ENCODE assay signal across 11 cellular contexts in genomic region chr9:132942541-132943182, GRCh38. TPM values are rescaled to one million over a fixed set of nuclear protein-coding genes. Genes with fewer than 3 reads are reported as not detected.
A peak's percentile ranks its signal among the peaks of the same experiment; 100 is the strongest.
DNase-seq lines count a peak whose midpoint lies in the region; ATAC-seq and TF ChIP-seq lines count a peak whose summit lies in the region.
"Had no signal": no experiment of that assay in that cellular context is flagged by ENCODE, and none has a peak within 500 bp of the region (broad histone marks: within the 10 kb centered on the region; RNA-seq: fewer than 3 reads in every experiment).

No MANE protein-coding gene starts in this region.

- H3K27me3 ChIP-seq in heart left ventricle (no peaks in the 10 kb centered on the region), right cardiac atrium (ENCODE audit: control insufficient read depth, insufficient read depth) (no peaks in the 10 kb centered on the region), suprapubic skin (no peaks in the 10 kb centered on the region)
- H3K27me3 ChIP-seq: stomach had no signal

- no peak for DNase-seq in heart left ventricle
- DNase-seq in right cardiac atrium = no peak
- no peak for DNase-seq in SK-N-MC (ENCODE audit: low read depth, low spot score)
- peak in 1 of 2 donors; percentile 30 for DNase-seq in foreskin fibroblast
- no peak for DNase-seq in suprapubic skin (ENCODE audit: low spot score in 2 of 2)
- DNase-seq in RPMI8226 = no peak
- no peak for DNase-seq in effector CD8-positive, alpha-beta T cell (lab: John Stamatoyannopoulos, UW)
- DNase-seq: Caco-2, stomach had no signal

- TF ChIP-seq POLR2A in heart left ventricle (IDR thresholded peaks at IDR 0.05) (no peak), suprapubic skin (IDR thresholded peaks at IDR 0.05) (no peak)

- H3K9me3 ChIP-seq in heart left ventricle (no peaks in the 10 kb centered on the region), right cardiac atrium (ENCODE audit: control insufficient read depth, low read length) (no peaks in the 10 kb centered on the region), SK-N-MC (ENCODE audit: low read depth, low read length) (no peaks in the 10 kb centered on the region), suprapubic skin (no peaks in the 10 kb centered on the region)
- H3K9me3 ChIP-seq: Caco-2, stomach had no signal

- H3K27ac ChIP-seq in heart left ventricle = peak overlapping the region in 8 of 12 donors; percentile 1 to 100 (median 84)
- H3K27ac ChIP-seq in right cardiac atrium (ENCODE audit: low read length) = no peak overlapping the region
- no peak overlapping the region for H3K27ac ChIP-seq in SK-N-MC
- H3K27ac ChIP-seq in suprapubic skin = no peak overlapping the region
- H3K27ac ChIP-seq: stomach had no signal

- TF ChIP-seq CTCF in heart left ventricle (IDR thresholded peaks at IDR 0.05) = no peak
- TF ChIP-seq CTCF in foreskin fibroblast (IDR thresholded peaks at IDR 0.05; ENCODE audit: low read depth, low read length) = no peak
- no peak for TF ChIP-seq CTCF in suprapubic skin (IDR thresholded peaks at IDR 0.05)

- ATAC-seq in heart left ventricle = no peak
- ATAC-seq in right cardiac atrium = no peak
- no peak for ATAC-seq in GM21576 (IDR thresholded peaks at IDR 0.05; ENCODE audit: unreplicated experiment)

- intact Hi-C loops in heart left ventricle (cut with DNase I) (no loop called here), right cardiac atrium (cut with DNase I) (no loop called here)

- H3K36me3 ChIP-seq in heart left ventricle (no peaks in the 10 kb centered on the region), SK-N-MC (ENCODE audit: insufficient read depth, low read length) (no peaks in the 10 kb centered on the region), suprapubic skin (no peaks in the 10 kb centered on the region)
- H3K36me3 ChIP-seq: stomach had no signal

- 27 to 33% (median 31%) methylated on average over 5 of the region's 5 CpGs for WGBS in heart left ventricle, 4 donors
- WGBS in right cardiac atrium = 35% methylated on average over 5 of the region's 5 CpGs
- WGBS in suprapubic skin = 23% methylated on average over 5 of the region's 5 CpGs

- H3K9ac ChIP-seq in SK-N-MC (ENCODE audit: insufficient read length) = peak overlapping the region; percentile 98

- no peak for TF ChIP-seq EP300 in suprapubic skin (IDR thresholded peaks at IDR 0.05)

- H3K4me1 ChIP-seq in heart left ventricle (peaks cover 0 to 61% (median 42%) of the 10 kb centered on the region in 12 donors), right cardiac atrium (ENCODE audit: control insufficient read depth, insufficient read depth, low read length) (peaks cover 5% of the 10 kb centered on the region), suprapubic skin (peaks cover 33% of the 10 kb centered on the region)

- peak overlapping the region in 8 of 12 donors; percentile 94 to 100 (median 98) for H3K4me3 ChIP-seq in heart left ventricle
- no peak overlapping the region for H3K4me3 ChIP-seq in right cardiac atrium (ENCODE audit: low read length)
- H3K4me3 ChIP-seq in SK-N-MC = peak overlapping the region; percentile 91
- peak overlapping the region; percentile 80 to 95 for H3K4me3 ChIP-seq in foreskin fibroblast (ENCODE audit: low read depth in 1 of 2, low read length in 2 of 2)
- peak overlapping the region; percentile 100 for H3K4me3 ChIP-seq in suprapubic skin

RNA-seq across cellular contexts. Expression of gene TSC1, which starts 1.8 kb away (rescaled TPM):
- total RNA-seq in heart left ventricle (10 to 100 TPM; 34.4 to 87.6 (median 55.9) TPM), right cardiac atrium (10 to 100 TPM; 30.5 to 43.1 (median 38.6) TPM), suprapubic skin (100 to 1,000 TPM in 1 of 4 donors, 10 to 100 TPM in 3; 36.4 to 155 (median 46.6) TPM)
- polyA plus RNA-seq in heart left ventricle (10 to 100 TPM; 16.2 to 19.8 TPM), right cardiac atrium (15.7 TPM)

RNA-seq across cellular contexts. Expression of gene GFI1B, which starts 35.8 kb away (rescaled TPM):
- total RNA-seq in heart left ventricle (under 1 TPM in 3 of 9 donors, not detected in 6; 0.31 to 0.39 (median 0.32) TPM), right cardiac atrium (under 1 TPM; 0.32 to 0.56 (median 0.40) TPM), suprapubic skin (not detected)
- polyA plus RNA-seq in heart left ventricle (under 1 TPM; 0.06 to 0.11 TPM), right cardiac atrium (0.16 TPM)
- total RNA-seq: pulmonary artery endothelial cell had no signal
- polyA plus RNA-seq: stomach had no signal

Comparison
In these comparisons a context has a peak if more than half of its experiments do, and no peak if none do; other contexts are left out.
1. H3K27ac ChIP-seq: peak in heart left ventricle (8 of 12); none in right cardiac atrium (single experiment), SK-N-MC (single experiment) and suprapubic skin (single experiment).